Comparison of ENCODE assay signal across 18 cellular contexts in the genomic region with DNA sequence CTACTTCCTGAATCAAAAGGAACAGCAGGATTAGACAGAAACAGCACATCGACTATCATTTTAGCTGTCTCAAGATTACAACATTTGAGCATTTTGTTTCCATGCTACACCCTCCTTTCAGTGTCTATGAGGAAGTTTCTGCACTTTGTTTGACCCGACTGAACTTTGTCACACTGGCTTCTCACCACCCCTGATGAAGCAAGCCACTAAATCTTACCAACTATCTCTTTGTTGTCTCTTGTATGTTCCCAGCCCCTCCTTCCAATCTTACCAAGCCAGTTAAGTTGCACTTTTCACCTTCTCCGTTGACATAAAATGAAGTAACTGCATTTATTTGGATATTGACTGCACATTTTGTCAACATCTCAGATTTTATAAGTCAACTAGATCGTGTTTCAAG.
DNase-seq lines count a peak whose midpoint lies in the region; ATAC-seq, FAIRE-seq and TF ChIP-seq lines count a peak whose summit lies in the region.
"Had no signal": no experiment of that assay in that cellular context is flagged by ENCODE, and none has a peak within 500 bp of the region (broad histone marks: within the 10 kb centered on the region; RNA-seq: fewer than 3 reads in every experiment).

No MANE protein-coding gene starts in this region.

- CTCF ChIA-PET in Caco-2 (lab: Charles Lee) (interaction anchor here (0.6 kb wide), 1 partner anchor 241 kb away, joined by 4 read pairs; no protein-coding TSS in a partner anchor), A673 (lab: Charles Lee) (no interaction called here)

- H3K36me3 ChIP-seq in Caco-2 (ENCODE audit: control insufficient read depth, insufficient read depth, low read length) (no peaks in the 10 kb centered on the region), bronchial epithelial cell (ENCODE audit: control insufficient read depth, insufficient read depth, low read length) (no peaks in the 10 kb centered on the region), A673 (ENCODE audit: insufficient read depth, low read length, poor library complexity, severe bottlenecking) (no peaks in the 10 kb centered on the region)
- H3K36me3 ChIP-seq: ascending aorta, sigmoid colon, SJCRH30 had no signal

- no peak overlapping the region for H3K4me3 ChIP-seq in Caco-2 (ENCODE audit: low read depth, low read length)
- H3K4me3 ChIP-seq in bronchial epithelial cell (ENCODE audit: low read depth, low read length) = no peak overlapping the region
- no peak overlapping the region for H3K4me3 ChIP-seq in A673 (ENCODE audit: low read depth, low read length, poor library complexity, severe bottlenecking)
- H3K4me3 ChIP-seq: ascending aorta, sigmoid colon, SJCRH30 had no signal

- peak overlapping the region; percentile 16 for H3K27ac Mint-ChIP-seq in Caco-2 (ENCODE audit: unreplicated experiment)
- H3K27ac Mint-ChIP-seq: dendritic cell treated with granulocyte-macrophage colony-stimulating factor and Interleukin-4, amounts not matched to agents 40 ng/mL and 50 ng/mL, for 4 days; natural killer cell; stimulated activated memory B cell treated with anti-CD40 and anti-IgM and Interleukin-4, amounts not matched to agents 10 μg/mL and 1 μg/mL and 100 μg/mL, for 72 hours had no signal

- BruUV-seq in Caco-2 (replicated peaks; lab: Mats Ljungman, UMichigan) (no TSS peak), A673 (replicated peaks; lab: Mats Ljungman, UMichigan) (no TSS peak)

- H3K4me1 ChIP-seq in Caco-2 (peaks cover 16% of the 10 kb centered on the region), A673 (ENCODE audit: insufficient read depth, low read length, poor library complexity, severe bottlenecking) (no peaks in the 10 kb centered on the region)

- H3K27me3 ChIP-seq in Caco-2 (replicated peaks; ENCODE audit: control insufficient read depth, insufficient read depth, low read length) (no peaks in the 10 kb centered on the region), bronchial epithelial cell (ENCODE audit: control insufficient read depth, insufficient read depth, low read length) (no peaks in the 10 kb centered on the region), A673 (replicated peaks; ENCODE audit: insufficient read depth, low read depth, low read length, poor library complexity) (peaks cover 95% of the 10 kb centered on the region)
- H3K27me3 ChIP-seq: ascending aorta, sigmoid colon, SJCRH30 had no signal

- no peaks in the 10 kb centered on the region for H3K27me3 Mint-ChIP-seq in Caco-2 (ENCODE audit: insufficient read depth, unreplicated experiment)
- H3K27me3 Mint-ChIP-seq: stimulated activated memory B cell treated with anti-CD40 and anti-IgM and Interleukin-4, amounts not matched to agents 10 μg/mL and 1 μg/mL and 100 μg/mL, for 72 hours had no signal

- TF ChIP-seq CTCF in Caco-2 (IDR thresholded peaks at IDR 0.05; ENCODE audit: insufficient read depth in 1 of 2, low read depth in 1 of 2, low read length in 1 of 2, severe bottlenecking in 1 of 2, unreplicated experiment in 1 of 2) = no peak
- TF ChIP-seq CTCF in bronchial epithelial cell (IDR thresholded peaks at IDR 0.05; ENCODE audit: insufficient read depth, low read length, severe bottlenecking) = no peak
- TF ChIP-seq CTCF in A673 (conservative IDR thresholded peaks at IDR 0.05; ENCODE audit: low read depth, low read length) = no peak

- no peaks in the 10 kb centered on the region for H3K9me3 ChIP-seq in Caco-2
- no peaks in the 10 kb centered on the region for H3K9me3 ChIP-seq in A673 (ENCODE audit: low read depth, low read length, poor library complexity, severe bottlenecking)
- H3K9me3 ChIP-seq: ascending aorta, sigmoid colon, SJCRH30 had no signal

- FAIRE-seq in bronchial epithelial cell (lab: Jason Lieb, UNC) = no peak
- FAIRE-seq: H1, urothelium cell line had no signal

- H3K4me3 Mint-ChIP-seq in Caco-2 (ENCODE audit: unreplicated experiment) = peak overlapping the region; percentile 22
- H3K4me3 Mint-ChIP-seq: dendritic cell treated with granulocyte-macrophage colony-stimulating factor and Interleukin-4, amounts not matched to agents 40 ng/mL and 50 ng/mL, for 4 days; natural killer cell; stimulated activated memory B cell treated with anti-CD40 and anti-IgM and Interleukin-4, amounts not matched to agents 10 μg/mL and 1 μg/mL and 100 μg/mL, for 72 hours had no signal

- intact Hi-C loops in Caco-2 (cut with micrococcal nuclease; ENCODE audit: unreplicated experiment) (loop anchor here (2.0 kb wide), 1 partner anchor 23 kb away; no protein-coding TSS in a partner anchor), A673 (cut with micrococcal nuclease; ENCODE audit: unreplicated experiment) (no loop called here)

- DNase-seq in Caco-2 (peak; percentile 48 to 56), NOMO-1 (lab: John Stamatoyannopoulos, UW; ENCODE audit: unreplicated experiment in 2 of 2) (peak; percentile 96 to 98), bronchial epithelial cell (ENCODE audit: low read depth) (peak; percentile 31), mucosa of gallbladder (ENCODE audit: low spot score) (peak; percentile 26), occipital lobe (lab: John Stamatoyannopoulos, UW) (no peak), A673 (ENCODE audit: low spot score) (no peak), NCI-H1436 treated with DMSO at 0.1 percent for 48 hours (lab: John Stamatoyannopoulos, UW) (no peak)
- DNase-seq: activated gamma-delta T cell, natural killer cell, NCI-H2081, sigmoid colon, SJCRH30 had no signal

- no peaks in the 10 kb centered on the region for H3K36me3 Mint-ChIP-seq in Caco-2 (ENCODE audit: insufficient read depth, unreplicated experiment)
- H3K36me3 Mint-ChIP-seq: natural killer cell; stimulated activated memory B cell treated with anti-CD40 and anti-IgM and Interleukin-4, amounts not matched to agents 10 μg/mL and 1 μg/mL and 100 μg/mL, for 72 hours had no signal

- peaks cover 8% of the 10 kb centered on the region for H3K4me1 Mint-ChIP-seq in Caco-2 (ENCODE audit: low read depth, unreplicated experiment)
- H3K4me1 Mint-ChIP-seq: natural killer cell; stimulated activated memory B cell treated with anti-CD40 and anti-IgM and Interleukin-4, amounts not matched to agents 10 μg/mL and 1 μg/mL and 100 μg/mL, for 72 hours had no signal

- ATAC-seq in GM19328 (IDR thresholded peaks at IDR 0.05; ENCODE audit: unreplicated experiment) = no peak
- ATAC-seq: stimulated activated memory B cell treated with anti-CD40 and anti-IgM and Interleukin-4, amounts not matched to agents 10 μg/mL and 1 μg/mL and 100 μg/mL, for 72 hours had no signal

- H3K9me3 Mint-ChIP-seq in Caco-2 (ENCODE audit: unreplicated experiment) = no peaks in the 10 kb centered on the region
- H3K9me3 Mint-ChIP-seq: dendritic cell treated with granulocyte-macrophage colony-stimulating factor and Interleukin-4, amounts not matched to agents 40 ng/mL and 50 ng/mL, for 4 days; stimulated activated memory B cell treated with anti-CD40 and anti-IgM and Interleukin-4, amounts not matched to agents 10 μg/mL and 1 μg/mL and 100 μg/mL, for 72 hours had no signal

- POLR2A ChIA-PET in Caco-2 (lab: Charles Lee) = no interaction called here
- POLR2A ChIA-PET in A673 (lab: Charles Lee; ENCODE audit: low non-redundant PET) = no interaction called here

- no peak overlapping the region for H3K27ac ChIP-seq in A673 (ENCODE audit: low read depth, low read length, poor library complexity, severe bottlenecking)
- H3K27ac ChIP-seq: ascending aorta, sigmoid colon, SJCRH30 had no signal

Comparison
In these comparisons a context has a peak if more than half of its experiments do, and no peak if none do; other contexts are left out.
1. DNase-seq: peak in Caco-2 (2 of 2), NOMO-1 (2 of 2), bronchial epithelial cell (single experiment) and mucosa of gallbladder (single experiment); none in occipital lobe (single experiment), A673 (single experiment) and NCI-H1436 treated with DMSO at 0.1 percent for 48 hours (single experiment).